In the genomic region with DNA sequence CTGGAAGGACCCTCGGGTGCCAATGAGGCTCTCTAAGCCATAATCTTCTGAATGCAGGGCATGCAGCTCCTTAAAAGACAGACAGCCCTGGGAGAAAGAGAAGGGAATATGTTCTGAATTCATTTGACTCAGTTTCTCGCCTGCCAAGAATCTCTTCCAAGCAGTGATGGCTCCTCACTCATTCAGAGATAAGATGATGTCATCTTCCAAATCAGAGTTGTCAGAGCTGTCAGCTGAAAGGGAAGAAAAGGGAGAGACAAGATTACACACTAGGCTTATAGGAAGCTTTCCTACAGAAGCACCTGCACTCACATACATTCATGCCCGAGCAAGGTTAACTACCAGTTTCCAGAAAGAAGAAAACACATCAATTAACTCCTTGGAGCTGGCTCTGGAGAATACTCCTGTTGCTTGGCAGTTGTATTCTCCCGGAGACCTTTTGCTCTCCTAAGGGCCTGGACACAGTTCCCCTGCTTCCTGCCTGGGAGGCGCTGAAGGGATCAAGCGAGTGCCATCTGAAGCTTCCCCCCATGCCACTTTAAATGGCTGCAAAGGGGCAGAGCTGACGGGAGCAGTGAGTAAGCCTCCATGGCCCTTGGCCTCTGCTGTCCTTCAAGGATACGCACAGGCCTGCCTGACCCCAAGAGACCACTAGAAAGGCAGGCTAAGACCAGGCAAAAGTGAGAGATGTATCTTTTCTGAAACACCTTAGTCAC, we compare ENCODE assay signal across 1 cellular context.
TF ChIP-seq lines count a peak whose summit lies in the region.

No MANE protein-coding gene starts in this region.

TF ChIP-seq in SK-N-SH treated with all-trans-retinoic acid at 6 μM for 48 hours, 23 proteins besides CTCF, POLR2A, EP300 and RAD21 (continued from another document):
- TF ChIP-seq, protein P1, sequence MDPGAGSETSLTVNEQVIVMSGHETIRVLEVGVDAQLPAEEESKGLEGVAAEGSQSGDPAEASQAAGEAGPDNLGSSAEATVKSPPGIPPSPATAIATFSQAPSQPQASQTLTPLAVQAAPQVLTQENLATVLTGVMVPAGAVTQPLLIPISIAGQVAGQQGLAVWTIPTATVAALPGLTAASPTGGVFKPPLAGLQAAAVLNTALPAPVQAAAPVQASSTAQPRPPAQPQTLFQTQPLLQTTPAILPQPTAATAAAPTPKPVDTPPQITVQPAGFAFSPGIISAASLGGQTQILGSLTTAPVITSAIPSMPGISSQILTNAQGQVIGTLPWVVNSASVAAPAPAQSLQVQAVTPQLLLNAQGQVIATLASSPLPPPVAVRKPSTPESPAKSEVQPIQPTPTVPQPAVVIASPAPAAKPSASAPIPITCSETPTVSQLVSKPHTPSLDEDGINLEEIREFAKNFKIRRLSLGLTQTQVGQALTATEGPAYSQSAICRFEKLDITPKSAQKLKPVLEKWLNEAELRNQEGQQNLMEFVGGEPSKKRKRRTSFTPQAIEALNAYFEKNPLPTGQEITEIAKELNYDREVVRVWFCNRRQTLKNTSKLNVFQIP (CRISPR knock-in tag; IDR thresholded peaks at IDR 0.05; ENCODE audit: borderline replicate concordance, low read depth), result no peak
- TF ChIP-seq OSR1 (CRISPR knock-in tag; IDR thresholded peaks at IDR 0.05) (no peak), ZC3H10 (CRISPR knock-in tag; IDR thresholded peaks at IDR 0.05) (no peak), BACH2 (CRISPR knock-in tag; IDR thresholded peaks at IDR 0.05; ENCODE audit: borderline replicate concordance) (no peak), ISL1 (CRISPR knock-in tag; IDR thresholded peaks at IDR 0.05) (no peak), ESRRG (CRISPR knock-in tag; IDR thresholded peaks at IDR 0.05) (no peak), ZNF565 (CRISPR knock-in tag; conservative IDR thresholded peaks at IDR 0.05; ENCODE audit: low read depth) (no peak)
- TF ChIP-seq, protein P2, sequence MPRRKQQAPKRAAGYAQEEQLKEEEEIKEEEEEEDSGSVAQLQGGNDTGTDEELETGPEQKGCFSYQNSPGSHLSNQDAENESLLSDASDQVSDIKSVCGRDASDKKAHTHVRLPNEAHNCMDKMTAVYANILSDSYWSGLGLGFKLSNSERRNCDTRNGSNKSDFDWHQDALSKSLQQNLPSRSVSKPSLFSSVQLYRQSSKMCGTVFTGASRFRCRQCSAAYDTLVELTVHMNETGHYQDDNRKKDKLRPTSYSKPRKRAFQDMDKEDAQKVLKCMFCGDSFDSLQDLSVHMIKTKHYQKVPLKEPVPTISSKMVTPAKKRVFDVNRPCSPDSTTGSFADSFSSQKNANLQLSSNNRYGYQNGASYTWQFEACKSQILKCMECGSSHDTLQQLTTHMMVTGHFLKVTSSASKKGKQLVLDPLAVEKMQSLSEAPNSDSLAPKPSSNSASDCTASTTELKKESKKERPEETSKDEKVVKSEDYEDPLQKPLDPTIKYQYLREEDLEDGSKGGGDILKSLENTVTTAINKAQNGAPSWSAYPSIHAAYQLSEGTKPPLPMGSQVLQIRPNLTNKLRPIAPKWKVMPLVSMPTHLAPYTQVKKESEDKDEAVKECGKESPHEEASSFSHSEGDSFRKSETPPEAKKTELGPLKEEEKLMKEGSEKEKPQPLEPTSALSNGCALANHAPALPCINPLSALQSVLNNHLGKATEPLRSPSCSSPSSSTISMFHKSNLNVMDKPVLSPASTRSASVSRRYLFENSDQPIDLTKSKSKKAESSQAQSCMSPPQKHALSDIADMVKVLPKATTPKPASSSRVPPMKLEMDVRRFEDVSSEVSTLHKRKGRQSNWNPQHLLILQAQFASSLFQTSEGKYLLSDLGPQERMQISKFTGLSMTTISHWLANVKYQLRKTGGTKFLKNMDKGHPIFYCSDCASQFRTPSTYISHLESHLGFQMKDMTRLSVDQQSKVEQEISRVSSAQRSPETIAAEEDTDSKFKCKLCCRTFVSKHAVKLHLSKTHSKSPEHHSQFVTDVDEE (CRISPR knock-in tag; IDR thresholded peaks at IDR 0.05), result no peak
